ENCODE assay signal across 23 cellular contexts in genomic region chr15:71508081-71508682, GRCh38.
DNase-seq lines count a peak whose midpoint lies in the region; ATAC-seq, FAIRE-seq and TF ChIP-seq lines count a peak whose summit lies in the region.
"Had no signal": no experiment of that assay in that cellular context is flagged by ENCODE, and none has a peak within 500 bp of the region (broad histone marks: within the 10 kb centered on the region; RNA-seq: fewer than 3 reads in every experiment).

No MANE protein-coding gene starts in this region.

- BruUV-seq in HepG2 (replicated peaks; lab: Mats Ljungman, UMichigan), result no TSS peak

- TF ChIP-seq RAD21 in liver (IDR thresholded peaks at IDR 0.05) (no peak), HepG2 (CRISPR knock-in tag; IDR thresholded peaks at IDR 0.05) (no peak)

- no peaks in the 10 kb centered on the region for H3K36me3 Mint-ChIP-seq in chondrocyte (ENCODE audit: low read depth)
- H3K36me3 Mint-ChIP-seq: natural killer cell treated with Interleukin-12 subunit alpha and Interleukin-12 subunit beta and Interleukin-15 and Interleukin-18, amount 100 ng/mL, for 72 hours; stimulated activated memory B cell treated with anti-CD40 and anti-IgM and Interleukin-4, amounts not matched to agents 10 μg/mL and 1 μg/mL and 100 μg/mL, for 72 hours had no signal

- WGBS in liver, result 43% methylated on average over 4 of the region's 4 CpGs
- WGBS in HepG2 (ENCODE audit: low lambda C conversion rate), result 9% methylated on average over 2 of the region's 4 CpGs

- no peak overlapping the region for H3K4me2 ChIP-seq in HepG2 (ENCODE audit: low read depth, low read length)

- peaks cover 26% of the 10 kb centered on the region for H3K4me1 Mint-ChIP-seq in chondrocyte (ENCODE audit: low read depth)
- H3K4me1 Mint-ChIP-seq: stimulated activated memory B cell treated with anti-CD40 and anti-IgM and Interleukin-4, amounts not matched to agents 10 μg/mL and 1 μg/mL and 100 μg/mL, for 72 hours had no signal

- H3K36me3 ChIP-seq in liver (ENCODE audit: control insufficient read depth in 4 of 4, insufficient read depth in 3 of 4, low read depth in 1 of 4, low read length in 3 of 4) (no peaks in the 10 kb centered on the region), HepG2 (replicated peaks in 1 of 2; ENCODE audit: control insufficient read depth in 1 of 2, insufficient read depth in 2 of 2, low read length in 2 of 2) (no peaks in the 10 kb centered on the region), bronchial epithelial cell (ENCODE audit: control insufficient read depth, insufficient read depth, low read length) (no peaks in the 10 kb centered on the region), left lung (no peaks in the 10 kb centered on the region)
- H3K36me3 ChIP-seq: colonic mucosa had no signal

- CTCF ChIA-PET in HepG2 (lab: Yijun Ruan, JAX; ENCODE audit: low intra/inter-chr PET ratio, low total read pairs), result no interaction called here

- no peaks in the 10 kb centered on the region for H3K79me2 ChIP-seq in HepG2 (ENCODE audit: insufficient read depth, low read length)

- TF ChIP-seq EP300 in HepG2 (IDR thresholded peaks at IDR 0.05; ENCODE audit: low read depth in 2 of 2, low read length in 2 of 2) (no peak), HepG2 (CRISPR knock-in tag; IDR thresholded peaks at IDR 0.05; ENCODE audit: borderline replicate concordance) (no peak)

- peaks cover 2% of the 10 kb centered on the region for H3K9me3 Mint-ChIP-seq in chondrocyte (ENCODE audit: low read depth)
- H3K9me3 Mint-ChIP-seq: natural killer cell treated with Interleukin-12 subunit alpha and Interleukin-12 subunit beta and Interleukin-15 and Interleukin-18, amount 100 ng/mL, for 72 hours had no signal

- H3K4me3 ChIP-seq in liver (ENCODE audit: low read depth in 1 of 3, low read length in 3 of 3) (no peak overlapping the region), HepG2 (replicated peaks in 1 of 3; ENCODE audit: insufficient read depth in 1 of 3, low read depth in 2 of 3, low read length in 3 of 3) (no peak overlapping the region), bronchial epithelial cell (ENCODE audit: low read depth, low read length) (no peak overlapping the region), left lung (no peak overlapping the region)
- H3K4me3 ChIP-seq: colonic mucosa had no signal

- no peak for ATAC-seq in HepG2
- peak; percentile 86 for ATAC-seq in HG03095 (IDR thresholded peaks at IDR 0.05; ENCODE audit: unreplicated experiment)
- ATAC-seq in HG03097 (IDR thresholded peaks at IDR 0.05; ENCODE audit: low FRiP score, unreplicated experiment), result no peak
- no peak for ATAC-seq in left lung
- ATAC-seq: natural killer cell treated with Interleukin-12 subunit alpha and Interleukin-12 subunit beta and Interleukin-15 and Interleukin-18, amount 100 ng/mL, for 72 hours; stimulated activated memory B cell treated with anti-CD40 and anti-IgM and Interleukin-4, amounts not matched to agents 10 μg/mL and 1 μg/mL and 100 μg/mL, for 72 hours had no signal

- H4K20me1 ChIP-seq in HepG2 (ENCODE audit: insufficient read depth, low read length), result no peaks in the 10 kb centered on the region; the same call in 1 of the 2 replicates

- intact Hi-C loops in HepG2 (cut with micrococcal nuclease; ENCODE audit: unreplicated experiment), result no loop called here
- intact Hi-C loops in left lung (cut with DNase I), result no loop called here

- FAIRE-seq in HepG2 (lab: Jason Lieb, UNC) (no peak), bronchial epithelial cell (lab: Jason Lieb, UNC) (peak; percentile 90)

- H2AFZ ChIP-seq in HepG2 (ENCODE audit: low read length), result no peak overlapping the region

- POLR2A ChIA-PET in HepG2 (lab: Yijun Ruan, JAX), result no interaction called here

- no peak for TF ChIP-seq POLR2A in HepG2 (IDR thresholded peaks at IDR 0.05; ENCODE audit: insufficient read depth in 1 of 2, low read depth in 2 of 2, low read length in 2 of 2)

- H3K27ac ChIP-seq in liver (ENCODE audit: low read depth in 1 of 2, low read length in 2 of 2), result no peak overlapping the region
- H3K27ac ChIP-seq in HepG2 (ENCODE audit: extremely low read length, insufficient read depth, low read length), result no peak overlapping the region
- H3K27ac ChIP-seq in left lung, result no peak overlapping the region
- H3K27ac ChIP-seq: colonic mucosa had no signal

- H3K27ac Mint-ChIP-seq in chondrocyte (ENCODE audit: unreplicated experiment), result no peak overlapping the region
- H3K27ac Mint-ChIP-seq: natural killer cell treated with Interleukin-12 subunit alpha and Interleukin-12 subunit beta and Interleukin-15 and Interleukin-18, amount 100 ng/mL, for 72 hours; stimulated activated memory B cell treated with anti-CD40 and anti-IgM and Interleukin-4, amounts not matched to agents 10 μg/mL and 1 μg/mL and 100 μg/mL, for 72 hours had no signal

- no peaks in the 10 kb centered on the region for H3K9me3 ChIP-seq in liver (ENCODE audit: control insufficient read depth in 4 of 4, low read length in 3 of 4)
- no peaks in the 10 kb centered on the region for H3K9me3 ChIP-seq in HepG2 (ENCODE audit: low read length)
- H3K9me3 ChIP-seq in left lung, result no peaks in the 10 kb centered on the region
- H3K9me3 ChIP-seq: colonic mucosa had no signal

- H3K4me1 ChIP-seq in liver (ENCODE audit: control insufficient read depth in 4 of 4, insufficient read depth in 4 of 4, low read length in 3 of 4) (peaks cover 5 to 28% (median 15%) of the 10 kb centered on the region in 4 donors), HepG2 (ENCODE audit: insufficient read depth, low read length) (peaks cover 19% of the 10 kb centered on the region), left lung (no peaks in the 10 kb centered on the region)
- H3K4me1 ChIP-seq: colonic mucosa had no signal

- TF ChIP-seq CTCF in liver (IDR thresholded peaks at IDR 0.05; ENCODE audit: low read depth, low read length, missing input control) (no peak), HepG2 (CRISPR knock-in tag; IDR thresholded peaks at IDR 0.05) (no peak), bronchial epithelial cell (IDR thresholded peaks at IDR 0.05; ENCODE audit: insufficient read depth, low read length, severe bottlenecking) (no peak), chondrocyte (IDR thresholded peaks at IDR 0.05) (no peak), left lung (IDR thresholded peaks at IDR 0.05) (no peak)

- no peak for DNase-seq in HepG2 (ENCODE audit: low spot score)
- peak; percentile 83 for DNase-seq in bronchial epithelial cell (ENCODE audit: low read depth)
- no peak for DNase-seq in NCI-H2196 treated with DMSO at 0.1 percent for 48 hours (lab: John Stamatoyannopoulos, UW; ENCODE audit: unreplicated experiment)
- no peak for DNase-seq in chondrocyte (ENCODE audit: low spot score)
- DNase-seq in left lung, result no peak
- DNase-seq: 8988T; activated CD4-positive, alpha-beta T cell treated with anti-CD3 and anti-CD28 coated beads for 1 hour; activated effector memory CD4-positive, alpha-beta T cell treated with anti-CD3 and anti-CD28 coated beads, Interleukin-2, amount 50 U/mL, for 16 hours; amygdala; C1 segment of cervical spinal cord; colonic mucosa; glutamatergic neuron; NCI-H146; posterior cingulate gyrus; SHP77 treated with DMSO at 0.1 percent for 48 hours; stimulated activated CD4-positive, alpha-beta T cell treated with anti-CD3 and anti-CD28 coated beads, Interleukin-12 subunit alpha, Interleukin-12 subunit beta, amount 100 ng/mL, for 4 hours; T-helper 2 cell; trophoblast cell had no signal

- no peaks in the 10 kb centered on the region for H3K27me3 ChIP-seq in liver (ENCODE audit: control insufficient read depth in 4 of 4, insufficient read depth in 4 of 4, low read length in 3 of 4)
- H3K27me3 ChIP-seq in HepG2 (ENCODE audit: control insufficient read depth in 1 of 2, insufficient read depth in 2 of 2, low read length in 2 of 2), result peaks cover 0 to 33% of the 10 kb centered on the region in 2 experiments; a peak in 3 of 5 replicates
- no peaks in the 10 kb centered on the region for H3K27me3 ChIP-seq in bronchial epithelial cell (ENCODE audit: control insufficient read depth, insufficient read depth, low read length)
- H3K27me3 ChIP-seq in left lung, result no peaks in the 10 kb centered on the region
- H3K27me3 ChIP-seq: colonic mucosa had no signal

- peaks cover 5% of the 10 kb centered on the region for H3K27me3 Mint-ChIP-seq in chondrocyte (ENCODE audit: low read depth)

- no peak overlapping the region for H3K9ac ChIP-seq in liver (ENCODE audit: low read depth in 1 of 2, low read length in 2 of 2)
- H3K9ac ChIP-seq in HepG2 (ENCODE audit: insufficient read depth, low read depth, low read length), result no peak overlapping the region

- in situ Hi-C loops in HepG2 (cut with HindIII; ENCODE audit: extremely low pct_ligation_motif_present, low pct_unique_long_range_greater_than_20kb), result no loop called here

- no peak overlapping the region for H3K4me3 Mint-ChIP-seq in chondrocyte (ENCODE audit: unreplicated experiment)
- H3K4me3 Mint-ChIP-seq: natural killer cell treated with Interleukin-12 subunit alpha and Interleukin-12 subunit beta and Interleukin-15 and Interleukin-18, amount 100 ng/mL, for 72 hours; stimulated activated memory B cell treated with anti-CD40 and anti-IgM and Interleukin-4, amounts not matched to agents 10 μg/mL and 1 μg/mL and 100 μg/mL, for 72 hours had no signal

TF ChIP-seq in liver, 16 proteins besides CTCF, POLR2A, EP300 and RAD21:
- TF ChIP-seq HNF4A (conservative IDR thresholded peaks at IDR 0.05), result peak; percentile 60 to 79
- no peak for TF ChIP-seq GABPA (IDR thresholded peaks at IDR 0.05 in 1 of 2, conservative IDR thresholded peaks at IDR 0.05 in 1 of 2)
- TF ChIP-seq NR2F2 (IDR thresholded peaks at IDR 0.05), result no peak
- no peak for TF ChIP-seq FOXA1 (IDR thresholded peaks at IDR 0.05)
- no peak for TF ChIP-seq MAX (IDR thresholded peaks at IDR 0.05)
- peak; percentile 26 to 38 for TF ChIP-seq RXRA (IDR thresholded peaks at IDR 0.05)

TF ChIP-seq in HepG2, 621 proteins besides CTCF, POLR2A, EP300 and RAD21:
- TF ChIP-seq ZNF264 (CRISPR knock-in tag; IDR thresholded peaks at IDR 0.05), result no peak
- TF ChIP-seq ZNF30 (CRISPR knock-in tag; IDR thresholded peaks at IDR 0.05), result no peak
